In genomic region chr15:42155546-42156265, GRCh38 we compare ENCODE assay signal across 12 cellular contexts. TPM values are rescaled to one million over a fixed set of nuclear protein-coding genes. Genes with fewer than 3 reads are reported as not detected.
DNase-seq lines count a peak whose midpoint lies in the region; ATAC-seq, FAIRE-seq and TF ChIP-seq lines count a peak whose summit lies in the region.
"Had no signal": no experiment of that assay in that cellular context is flagged by ENCODE, and none has a peak within 500 bp of the region (broad histone marks: within the 10 kb centered on the region; RNA-seq: fewer than 3 reads in every experiment).

No MANE protein-coding gene starts in this region.

- H2AFZ ChIP-seq in IMR-90 (replicated peaks; ENCODE audit: low read length, poor library complexity) = peak overlapping the region; percentile 29

- no peak overlapping the region for H4K91ac ChIP-seq in IMR-90 (ENCODE audit: insufficient read depth, low read depth, low read length)

- H3K27me3 ChIP-seq in IMR-90 (ENCODE audit: control insufficient read depth, insufficient read depth, low read length) = no peaks in the 10 kb centered on the region; the same call in 1 of the 2 replicates
- no peaks in the 10 kb centered on the region for H3K27me3 ChIP-seq in RWPE2 (ENCODE audit: insufficient read depth, poor library complexity, severe bottlenecking)
- no peaks in the 10 kb centered on the region for H3K27me3 ChIP-seq in small intestine (ENCODE audit: control insufficient read depth in 2 of 2, insufficient read depth in 2 of 2, low read length in 2 of 2)
- H3K27me3 ChIP-seq in sigmoid colon = no peaks in the 10 kb centered on the region

- ATAC-seq in IMR-90 (ENCODE audit: low read depth) (no peak), RWPE2 (ENCODE audit: low read depth) (0 out of 3 replicates have a peak, but pooled peaks have one; percentile 5)

- H3K9ac ChIP-seq in IMR-90 (ENCODE audit: low read depth, low read length) = no peak overlapping the region

- H2AK5ac ChIP-seq in IMR-90 (ENCODE audit: low read depth, low read length) = no peak overlapping the region

- TF ChIP-seq POLR2A in IMR-90 (IDR thresholded peaks at IDR 0.05; ENCODE audit: low read depth, low read length) = no peak
- no peak for TF ChIP-seq POLR2A in sigmoid colon (IDR thresholded peaks at IDR 0.05)

- H3K4ac ChIP-seq in IMR-90 (ENCODE audit: low read depth, low read length) = no peak overlapping the region

- no peak overlapping the region for H3K56ac ChIP-seq in IMR-90 (ENCODE audit: extremely low read depth, insufficient read depth, low read length)

- dilution Hi-C loops in IMR-90 (cut with HindIII; ENCODE audit: low sequenced_read_pairs, unreplicated experiment) = no loop called here

- no peak overlapping the region for H4K8ac ChIP-seq in IMR-90 (ENCODE audit: low read depth in 2 of 2, low read length in 2 of 2)

- no peak overlapping the region for H3K4me3 ChIP-seq in IMR-90 (ENCODE audit: insufficient read depth, low read depth, low read length)
- no peak overlapping the region for H3K4me3 ChIP-seq in RWPE2 (ENCODE audit: severe bottlenecking)
- peak overlapping the region; percentile 13 to 56 for H3K4me3 ChIP-seq in small intestine (ENCODE audit: low read depth in 1 of 2, low read length in 2 of 2)
- no peak overlapping the region for H3K4me3 ChIP-seq in sigmoid colon

- POLR2A ChIA-PET in IMR-90 (lab: Charles Lee; ENCODE audit: unreplicated experiment) = no interaction called here

- H3K4me1 ChIP-seq in IMR-90 (ENCODE audit: control insufficient read depth, insufficient read depth, low read length) (peaks cover 4% of the 10 kb centered on the region; the same call in 1 of the 2 replicates), RWPE2 (ENCODE audit: insufficient read depth, poor library complexity, severe bottlenecking) (peaks cover 7% of the 10 kb centered on the region), small intestine (ENCODE audit: control insufficient read depth in 2 of 2, insufficient read depth in 1 of 2, low read depth in 1 of 2, low read length in 1 of 2) (no peaks in the 10 kb centered on the region), sigmoid colon (no peaks in the 10 kb centered on the region)

- H3K9me1 ChIP-seq in IMR-90 (ENCODE audit: insufficient read depth, low read length) = peaks cover 20% of the 10 kb centered on the region

- no peak overlapping the region for H2BK120ac ChIP-seq in IMR-90 (ENCODE audit: low read depth, low read length)

- no TSS peak for BruUV-seq in IMR-90 (replicated peaks; lab: Mats Ljungman, UMichigan)

- WGBS in IMR-90 (ENCODE audit: extremely low coverage in 2 of 2, insufficient read length in 1 of 2), 2 experiments = 80% methylated on average over 3 of the region's 28 CpGs; no CpG with 5 or more reads in 1 of the 2 experiments
- 14 to 52% (median 36%) methylated on average over 28 of the region's 28 CpGs for WGBS in small intestine, 3 donors
- 32 to 64% methylated on average over 28 of the region's 28 CpGs for WGBS in sigmoid colon, 2 donors

- no peaks in the 10 kb centered on the region for H3K79me1 ChIP-seq in IMR-90 (ENCODE audit: low read depth in 1 of 2, low read length in 2 of 2)

- no peak for TF ChIP-seq RAD21 in IMR-90 (IDR thresholded peaks at IDR 0.05; ENCODE audit: low read length)

- DNase-seq in IMR-90 (no peak), RWPE2 (ENCODE audit: low spot score) (no peak), left kidney (ENCODE audit: low read depth, low spot score) (peak; percentile 81), small intestine (peak; percentile 83), GF-D8 (lab: John Stamatoyannopoulos, UW) (no peak), AG08396 (ENCODE audit: low spot score) (no peak), sigmoid colon (no peak)
- DNase-seq: activated CD4-positive, CD25-positive, alpha-beta regulatory T cell; DMS 273 treated with DMSO at 0.1 percent for 48 hours; NCI-H2029 treated with DMSO at 0.1 percent for 48 hours; SHP77 treated with DMSO at 0.1 percent for 48 hours had no signal

- FAIRE-seq in small intestine (lab: Jason Lieb, UNC) = no peak

- no peak overlapping the region for H2BK20ac ChIP-seq in IMR-90 (ENCODE audit: low read depth, low read length)

- CTCF ChIA-PET in IMR-90 (lab: Yijun Ruan, JAX) = interaction anchor here (1.2 kb wide), 1 partner anchor 18 kb away, joined by 3 read pairs; no protein-coding TSS in a partner anchor

- no peak overlapping the region for H3K18ac ChIP-seq in IMR-90 (ENCODE audit: low read depth, low read length)

- no peak for TF ChIP-seq EP300 in sigmoid colon (IDR thresholded peaks at IDR 0.05)

- TF ChIP-seq CTCF in IMR-90 (conservative IDR thresholded peaks at IDR 0.05; ENCODE audit: low read depth, low read length) (no peak), RWPE2 (IDR thresholded peaks at IDR 0.05; ENCODE audit: poor library complexity, severe bottlenecking) (no peak), sigmoid colon (IDR thresholded peaks at IDR 0.05) (no peak)

- H3K27ac ChIP-seq in IMR-90 (ENCODE audit: insufficient read depth, low read length) (no peak overlapping the region), RWPE2 (ENCODE audit: poor library complexity, severe bottlenecking) (no peak overlapping the region), small intestine (ENCODE audit: low read depth in 1 of 2, low read length in 1 of 2) (peak overlapping the region; percentile 73 to 79), sigmoid colon (no peak overlapping the region)

- H3K36me3 ChIP-seq in IMR-90 (ENCODE audit: control insufficient read depth, insufficient read depth, low read length) = peaks cover 20% of the 10 kb centered on the region
- peaks cover 10% of the 10 kb centered on the region for H3K36me3 ChIP-seq in RWPE2 (ENCODE audit: low read depth)
- H3K36me3 ChIP-seq in small intestine (ENCODE audit: control insufficient read depth in 2 of 2, insufficient read depth in 2 of 2, low read length in 2 of 2) = peaks cover 9 to 11% of the 10 kb centered on the region in 2 donors
- peaks cover 8 to 22% (median 19%) of the 10 kb centered on the region in 4 donors for H3K36me3 ChIP-seq in sigmoid colon

- H3K9me3 ChIP-seq in IMR-90 (ENCODE audit: control insufficient read depth, insufficient read depth, low read length) (no peaks in the 10 kb centered on the region), RWPE2 (ENCODE audit: severe bottlenecking) (no peaks in the 10 kb centered on the region), small intestine (ENCODE audit: control insufficient read depth, low read depth) (no peaks in the 10 kb centered on the region), sigmoid colon (no peaks in the 10 kb centered on the region)

- H2AK9ac ChIP-seq in IMR-90 (replicated peaks; ENCODE audit: low read depth, low read length, poor library complexity) = no peak overlapping the region

- H2BK15ac ChIP-seq in IMR-90 (ENCODE audit: low read depth, low read length) = no peak overlapping the region

- H4K20me1 ChIP-seq in IMR-90 (ENCODE audit: insufficient read depth, low read length) = no peaks in the 10 kb centered on the region

- no peak overlapping the region for H4K5ac ChIP-seq in IMR-90 (ENCODE audit: low read depth, low read length)

- intact Hi-C loops in IMR-90 (cut with micrococcal nuclease) = no loop called here
- intact Hi-C loops in sigmoid colon (cut with DNase I) = no loop called here

- in situ Hi-C loops in IMR-90 (cut with MboI; ENCODE audit: low sequenced_read_pairs) = no loop called here

- H2BK5ac ChIP-seq in IMR-90 (ENCODE audit: low read depth, low read length, poor library complexity, severe bottlenecking) = no peak overlapping the region

- no peak overlapping the region for H3K4me2 ChIP-seq in IMR-90 (ENCODE audit: low read depth, low read length)

- H3K14ac ChIP-seq in IMR-90 (replicated peaks; ENCODE audit: low read depth, low read length) = no peak overlapping the region

- no peak overlapping the region for H3K23ac ChIP-seq in IMR-90 (ENCODE audit: low read depth, low read length)

TF ChIP-seq in IMR-90, 13 proteins besides CTCF, POLR2A, EP300 and RAD21 (continues in another document):
- TF ChIP-seq BHLHE40 (IDR thresholded peaks at IDR 0.05; ENCODE audit: low read depth, low read length) (no peak), ELK1 (IDR thresholded peaks at IDR 0.05; ENCODE audit: borderline replicate concordance, low read depth, low read length) (no peak), MAFK (IDR thresholded peaks at IDR 0.05; ENCODE audit: low read depth, low read length) (no peak), SMC3 (IDR thresholded peaks at IDR 0.05; ENCODE audit: low read depth, low read length) (no peak), NFE2L2 (IDR thresholded peaks at IDR 0.05; ENCODE audit: low read depth, low read length) (no peak), RCOR1 (IDR thresholded peaks at IDR 0.05; ENCODE audit: insufficient replicate concordance, low read length) (no peak), FOS (IDR thresholded peaks at IDR 0.05; ENCODE audit: low read depth, low read length) (no peak), MXI1 (IDR thresholded peaks at IDR 0.05; ENCODE audit: borderline replicate concordance, low read depth, low read length) (no peak), CHD1 (IDR thresholded peaks at IDR 0.05; ENCODE audit: low read depth, low read length) (no peak)

RNA-seq across cellular contexts. Expression of gene PLA2G4F, which starts 0.7 kb away (rescaled TPM):
- total RNA-seq in IMR-90 (2012; rRNA removed) (not detected in 2 replicates), sigmoid colon (under 1 TPM in 2 of 4 donors, not detected in 2; under 0.01 to 0.71 TPM)
- polyA plus RNA-seq in IMR-90 (2012; rRNA removed) (not detected in 2 replicates), small intestine (10 to 100 TPM in 2 of 3 donors, 1 to 10 TPM in 1; 8.6 to 27.5 (median 13.3) TPM), sigmoid colon (10 to 100 TPM in 2 of 3 donors, 1 to 10 TPM in 1; 7.2 to 28.8 (median 12.9) TPM)
- not detected in 2 replicates for polyA plus RNA-seq in IMR-90 (2012; cell fraction: cytosol; rRNA removed)
- not detected in 2 replicates for polyA plus RNA-seq in IMR-90 (2012; cell fraction: nucleus; rRNA removed; ENCODE audit: low replicate concordance)
- total RNA-seq: fibroblast of lung had no signal
- polyA plus RNA-seq: fibroblast of lung had no signal

RNA-seq across cellular contexts. Expression of gene VPS39, which starts 52.4 kb away (rescaled TPM):
- total RNA-seq in IMR-90 (2012; rRNA removed) (52.2 and 56.9 TPM in 2 replicates), sigmoid colon (100 to 1,000 TPM in 1 of 4 donors, 10 to 100 TPM in 3; 70.3 to 186 (median 78.6) TPM)
- polyA plus RNA-seq in IMR-90 (2012; rRNA removed) (45.8 and 49.7 TPM in 2 replicates), small intestine (10 to 100 TPM; 28.2 to 45.2 (median 37.6) TPM), sigmoid colon (10 to 100 TPM; 16.2 to 44.0 (median 22.0) TPM)
- 34.5 and 44.2 TPM in 2 replicates for polyA plus RNA-seq in IMR-90 (2012; cell fraction: cytosol; rRNA removed)
- 167 and 192 TPM in 2 replicates for polyA plus RNA-seq in IMR-90 (2012; cell fraction: nucleus; rRNA removed; ENCODE audit: low replicate concordance)

Comparison
In these comparisons a context has a peak if more than half of its experiments do, and no peak if none do; other contexts are left out.
1. DNase-seq: peak in left kidney (single experiment) and small intestine (single experiment); none in IMR-90 (single experiment), RWPE2 (single experiment), GF-D8 (single experiment), AG08396 (single experiment) and sigmoid colon (single experiment).
2. H3K27ac ChIP-seq: peak in small intestine (2 of 2); none in IMR-90 (single experiment), RWPE2 (single experiment) and sigmoid colon (0 of 4).
3. H3K4me3 ChIP-seq: peak in small intestine (2 of 2); none in IMR-90 (single experiment), RWPE2 (single experiment) and sigmoid colon (0 of 4).
4. RNA of gene PLA2G4F, which starts 0.7 kb away (polyA plus RNA-seq): 8.6 to 27.5 TPM in small intestine and 7.2 to 28.8 TPM in sigmoid colon; not detected in IMR-90; every median in the first group is over 4 times any median in the second.